ENCODE assay signal across 7 cellular contexts in genomic region chr3:134299185-134299887, GRCh38. TPM values are rescaled to one million over a fixed set of nuclear protein-coding genes. Genes with fewer than 3 reads are reported as not detected.
A peak's percentile ranks its signal among the peaks of the same experiment; 100 is the strongest.
DNase-seq lines count a peak whose midpoint lies in the region; ATAC-seq and TF ChIP-seq lines count a peak whose summit lies in the region.

No MANE protein-coding gene starts in this region.

- H3K36me3 ChIP-seq in esophagus squamous epithelium (no peaks in the 10 kb centered on the region), psoas muscle (ENCODE audit: insufficient read depth in 1 of 2, low read depth in 1 of 2) (no peaks in the 10 kb centered on the region)

- H3K27ac ChIP-seq in esophagus squamous epithelium: peak overlapping the region in 1 of 4 donors; percentile 1
- H3K27ac ChIP-seq in psoas muscle: no peak overlapping the region

- TF ChIP-seq CTCF in GM13976 (IDR thresholded peaks at IDR 0.05; ENCODE audit: borderline replicate concordance, control extremely low read depth, extremely low read depth, insufficient read depth, missing control alignments) (peak; percentile 44), esophagus squamous epithelium (IDR thresholded peaks at IDR 0.05) (peak in 4 of 6 experiments; percentile 22 to 42 (median 34)), psoas muscle (IDR thresholded peaks at IDR 0.05) (no peak)

- no peak overlapping the region for H3K4me3 ChIP-seq in esophagus squamous epithelium
- H3K4me3 ChIP-seq in psoas muscle: no peak overlapping the region

- TF ChIP-seq POLR2A in esophagus squamous epithelium (IDR thresholded peaks at IDR 0.05): no peak

- intact Hi-C loops in esophagus squamous epithelium (cut with DNase I) (no loop called here), psoas muscle (cut with DNase I) (loop anchor here in 1 of 2 donors (2.0 to 5.0 kb wide), 2 partner anchors 87 to 377 kb away; no protein-coding TSS in a partner anchor)

- in situ Hi-C loops in GM13976 (cut with MboI; ENCODE audit: low sequenced_read_pairs, unreplicated experiment): no loop called here

- ATAC-seq in psoas muscle (peak; percentile 23 to 56 (median 38)), GM21515 (IDR thresholded peaks at IDR 0.05; ENCODE audit: unreplicated experiment) (no peak)

- H3K27me3 ChIP-seq in esophagus squamous epithelium (no peaks in the 10 kb centered on the region), psoas muscle (ENCODE audit: insufficient read depth in 3 of 3, low read length in 2 of 3) (no peaks in the 10 kb centered on the region)

- 70 to 73% methylated on average over 4 of the region's 4 CpGs for WGBS in esophagus squamous epithelium, 2 donors
- 73 to 79% (median 74%) methylated on average over 4 of the region's 4 CpGs for WGBS in psoas muscle, 3 donors

- no peak for DNase-seq in GM13976 (ENCODE audit: low spot score)
- DNase-seq in NCI-H69 (lab: John Stamatoyannopoulos, UW): peak; percentile 2
- no peak for DNase-seq in esophagus squamous epithelium (lab: John Stamatoyannopoulos, UW)
- no peak for DNase-seq in psoas muscle
- no peak for DNase-seq in germinal center (ENCODE audit: low spot score)
- DNase-seq in cortex of kidney (lab: John Stamatoyannopoulos, UW): no peak

- H3K9me3 ChIP-seq in esophagus squamous epithelium (no peaks in the 10 kb centered on the region), psoas muscle (peaks cover 4% of the 10 kb centered on the region)

- peaks cover 0 to 6% (median 0%) of the 10 kb centered on the region in 3 donors for H3K4me1 ChIP-seq in esophagus squamous epithelium
- no peaks in the 10 kb centered on the region for H3K4me1 ChIP-seq in psoas muscle

RNA-seq across cellular contexts. Expression of gene RYK, which starts 48.7 kb away (rescaled TPM):
- 10 to 100 TPM; 29.3 to 75.5 (median 39.1) TPM for total RNA-seq in esophagus squamous epithelium
- total RNA-seq in psoas muscle: 10 to 100 TPM; 25.0 to 35.4 (median 28.3) TPM
- 10 to 100 TPM; 19.7 to 32.8 (median 24.4) TPM for polyA plus RNA-seq in psoas muscle
